16 cellular contexts compared by ENCODE assay signal in genomic region chr7:111437736-111438135, GRCh38.
"Had no signal": no experiment of that assay in that cellular context is flagged by ENCODE, and none has a peak within 500 bp of the region (broad histone marks: within the 10 kb centered on the region; RNA-seq: fewer than 3 reads in every experiment).

No MANE protein-coding gene starts in this region.

- DNase-seq: activated CD4-positive, alpha-beta T cell treated with anti-CD3 and anti-CD28 coated beads, Interleukin-2, amount 10 ng/mL, durations not matched to agents 7 days and 5 days; activated CD4-positive, CD25-positive, alpha-beta regulatory T cell treated with anti-CD3 and anti-CD28 coated beads, Interleukin-2, amount 50 U/mL, for 72 hours; activated CD8-positive, alpha-beta T cell treated with anti-CD3 and anti-CD28 coated beads, Interleukin-2, amount 10 ng/mL, durations not matched to agents 7 days and 5 days; activated gamma-delta T cell treated with Interleukin-2 at 50 U/mL for 16 hours; adrenal gland; cerebellar nuclear complex; effector CD4-positive, alpha-beta T cell; heart left ventricle; left colon; posterior cingulate gyrus; stimulated activated CD4-positive, alpha-beta T cell treated with anti-CD3 and anti-CD28 coated beads, Interleukin-4, amount 100 ng/mL, for 24 hours; stimulated activated naive CD8-positive, alpha-beta T cell treated with anti-CD3 and anti-CD28 coated beads, Interleukin-15, Interleukin-2, amounts not matched to agents 100 U/mL and 50 U/mL, for 24 hours; T-helper 1 cell; upper lobe of right lung; WERI-Rb-1 had no signal

- H3K27me3 ChIP-seq: adrenal gland, heart left ventricle, upper lobe of right lung had no signal

- ATAC-seq: activated CD8-positive, alpha-beta T cell treated with anti-CD3 and anti-CD28 coated beads, Interleukin-2, amount 10 ng/mL, durations not matched to agents 7 days and 5 days; heart left ventricle; left colon; sciatic nerve; stimulated activated naive CD8-positive, alpha-beta T cell treated with anti-CD3 and anti-CD28 coated beads, Interleukin-15, Interleukin-2, amounts not matched to agents 100 U/mL and 50 U/mL, for 24 hours; upper lobe of right lung had no signal

- H3K36me3 ChIP-seq: adrenal gland, heart left ventricle, upper lobe of right lung, WERI-Rb-1 had no signal

- H3K4me3 ChIP-seq: adrenal gland, heart left ventricle, upper lobe of right lung had no signal

- H3K4me1 ChIP-seq: adrenal gland, upper lobe of right lung had no signal

- H3K9me3 ChIP-seq: adrenal gland, upper lobe of right lung had no signal

- H3K27ac ChIP-seq: adrenal gland, heart left ventricle, upper lobe of right lung, WERI-Rb-1 had no signal
